ENCODE assay signal across 13 cellular contexts in the genomic region with DNA sequence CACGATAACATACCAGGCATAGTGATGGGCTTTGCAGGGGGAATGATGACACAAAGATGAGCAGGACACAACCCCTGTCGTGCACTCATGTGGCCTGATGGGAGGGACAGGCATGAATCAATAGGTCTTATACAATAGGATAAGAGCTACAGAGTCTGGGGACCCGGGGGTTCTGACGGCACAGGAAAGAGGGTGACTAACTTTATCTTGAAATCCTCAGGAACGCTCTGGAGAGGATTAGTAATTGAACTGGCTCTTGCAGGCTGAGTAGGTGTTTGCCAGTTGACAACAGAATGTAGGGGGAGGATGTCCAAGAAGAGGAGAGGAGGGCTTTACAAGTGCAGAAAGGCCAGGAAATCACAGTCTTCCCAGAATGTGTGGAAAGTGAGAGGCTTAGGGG.
DNase-seq lines count a peak whose midpoint lies in the region; ATAC-seq, FAIRE-seq and TF ChIP-seq lines count a peak whose summit lies in the region.
"Had no signal": no experiment of that assay in that cellular context is flagged by ENCODE, and none has a peak within 500 bp of the region (broad histone marks: within the 10 kb centered on the region; RNA-seq: fewer than 3 reads in every experiment).

No MANE protein-coding gene starts in this region.

- DNase-seq in ACHN, result peak; percentile 47
- DNase-seq in HT1080 (ENCODE audit: low read depth), result peak; percentile 97
- peak; percentile 88 for DNase-seq in bronchial epithelial cell (ENCODE audit: low read depth)
- peak; percentile 12 for DNase-seq in left lobe of liver (ENCODE audit: low spot score)
- DNase-seq in stimulated activated naive CD4-positive, alpha-beta T cell (lab: John Stamatoyannopoulos, UW), result no peak
- DNase-seq in COLO829 (ENCODE audit: low spot score), result no peak
- no peak for DNase-seq in NCI-H2029 (lab: John Stamatoyannopoulos, UW)
- DNase-seq: activated CD4-positive, alpha-beta T cell treated with anti-CD3 and anti-CD28 coated beads, Interleukin-2, amount 50 U/mL, for 4 hours; activated gamma-delta T cell treated with Interleukin-2 at 50 U/mL for 16 hours; NCI-H510A treated with DMSO at 0.1 percent for 48 hours; nephron progenitor cell had no signal

- in situ Hi-C loops in ACHN (cut with HindIII; ENCODE audit: low pct_ligation_motif_present, low pct_unique_long_range_greater_than_20kb, low sequenced_read_pairs), result no loop called here

- no peak for TF ChIP-seq CTCF in bronchial epithelial cell (IDR thresholded peaks at IDR 0.05; ENCODE audit: insufficient read depth, low read length, severe bottlenecking)

- no peaks in the 10 kb centered on the region for H3K36me3 ChIP-seq in bronchial epithelial cell (ENCODE audit: control insufficient read depth, insufficient read depth, low read length)
- H3K36me3 ChIP-seq: HAP-1 had no signal

- no peak overlapping the region for H3K4me3 ChIP-seq in bronchial epithelial cell (ENCODE audit: low read depth, low read length)
- H3K4me3 ChIP-seq: HAP-1 had no signal

- no peak for FAIRE-seq in bronchial epithelial cell (lab: Jason Lieb, UNC)

- no peaks in the 10 kb centered on the region for H3K27me3 ChIP-seq in bronchial epithelial cell (ENCODE audit: control insufficient read depth, insufficient read depth, low read length)

- ATAC-seq in left lobe of liver (no peak), HG03378 (IDR thresholded peaks at IDR 0.05; ENCODE audit: unreplicated experiment) (no peak)

Comparison
In these comparisons a context has a peak if more than half of its experiments do, and no peak if none do; other contexts are left out.
1. DNase-seq: peak in ACHN (single experiment), HT1080 (single experiment), bronchial epithelial cell (single experiment) and left lobe of liver (single experiment); none in stimulated activated naive CD4-positive, alpha-beta T cell (0 of 6), COLO829 (single experiment) and NCI-H2029 (single experiment).